Comparison of ENCODE assay signal across 22 cellular contexts in genomic region chr2:29209551-29209950, GRCh38.
A peak's percentile ranks its signal among the peaks of the same experiment; 100 is the strongest.
DNase-seq lines count a peak whose midpoint lies in the region; ATAC-seq and TF ChIP-seq lines count a peak whose summit lies in the region.
"Had no signal": no experiment of that assay in that cellular context is flagged by ENCODE, and none has a peak within 500 bp of the region (broad histone marks: within the 10 kb centered on the region; RNA-seq: fewer than 3 reads in every experiment).

No MANE protein-coding gene starts in this region.

- intact Hi-C loops in posterior vena cava (cut with DNase I): no loop called here

- WGBS in endodermal cell (ENCODE audit: insufficient coverage in 1 of 2, insufficient read length in 1 of 2), 2 experiments: 96 to 99% methylated on average over 3 to 4 of the region's 5 CpGs

- no peaks in the 10 kb centered on the region for H3K27me3 ChIP-seq in endodermal cell (ENCODE audit: control insufficient read depth, insufficient read depth, low read length, poor library complexity, severe bottlenecking)

- H3K4me1 ChIP-seq in endodermal cell (ENCODE audit: control insufficient read depth, insufficient read depth, low read length): no peaks in the 10 kb centered on the region
- H3K4me1 ChIP-seq: A549 had no signal

- peaks cover 35% of the 10 kb centered on the region for H3K27me3 Mint-ChIP-seq in endodermal cell (ENCODE audit: insufficient read depth)
- H3K27me3 Mint-ChIP-seq: CD4-positive, alpha-beta memory T cell had no signal

- no peaks in the 10 kb centered on the region for H3K36me3 Mint-ChIP-seq in endodermal cell (ENCODE audit: low read depth)

- no peaks in the 10 kb centered on the region for H3K9me3 ChIP-seq in endodermal cell (ENCODE audit: control insufficient read depth, low read length)
- H3K9me3 ChIP-seq: A549 had no signal

- no peak overlapping the region for H3K27ac ChIP-seq in endodermal cell (ENCODE audit: low read depth, low read length)
- H3K27ac ChIP-seq: 22Rv1, A549, C4-2B had no signal

- no peak for ATAC-seq in esophagus mucosa
- ATAC-seq: A549, GM12878, HCT116 had no signal

- H3K9me3 Mint-ChIP-seq in endodermal cell: no peaks in the 10 kb centered on the region
- H3K9me3 Mint-ChIP-seq: HFFc6 had no signal

- peaks cover 11% of the 10 kb centered on the region for H3K4me1 Mint-ChIP-seq in endodermal cell

- H3K27ac Mint-ChIP-seq in endodermal cell: no peak overlapping the region
- H3K27ac Mint-ChIP-seq: CD4-positive, alpha-beta memory T cell; HFFc6 had no signal

- no peaks in the 10 kb centered on the region for H3K36me3 ChIP-seq in endodermal cell (ENCODE audit: control insufficient read depth, insufficient read depth, low read length)

- H3K4me3 ChIP-seq in endodermal cell (ENCODE audit: low read length): no peak overlapping the region
- H3K4me3 ChIP-seq: A549, GM12878 had no signal

- H3K4me3 Mint-ChIP-seq in endodermal cell: no peak overlapping the region
- H3K4me3 Mint-ChIP-seq: CD4-positive, alpha-beta memory T cell; HFFc6 had no signal

- peak; percentile 13 for DNase-seq in activated CD8-positive, alpha-beta memory T cell treated with anti-CD3 and anti-CD28 coated beads for 24 hours
- DNase-seq in activated CD8-positive, alpha-beta memory T cell treated with anti-CD3 and anti-CD28 coated beads, Interleukin-2, amount 50 U/mL, for 4 hours: no peak
- DNase-seq in endodermal cell (peak; percentile 13), posterior vena cava (ENCODE audit: low spot score) (peak; percentile 18), NCI-H69 (lab: John Stamatoyannopoulos, UW) (no peak), COLO829 (ENCODE audit: low spot score) (no peak)
- DNase-seq: AML-193; CD4-positive, alpha-beta memory T cell; DMS 273 treated with DMSO at 0.1 percent for 48 hours; DMS53; DND-41; EL; GOT3; H7; HFFc6; IMR-90 had no signal

- no peak for TF ChIP-seq CTCF in endodermal cell (conservative IDR thresholded peaks at IDR 0.05)

- no peak overlapping the region for H3K9ac ChIP-seq in endodermal cell (ENCODE audit: extremely low read depth, low read length, poor library complexity, severe bottlenecking)

Comparison
In these comparisons a context has a peak if more than half of its experiments do, and no peak if none do; other contexts are left out.
1. DNase-seq: peak in activated CD8-positive, alpha-beta memory T cell treated with anti-CD3 and anti-CD28 coated beads for 24 hours (single experiment), endodermal cell (single experiment) and posterior vena cava (single experiment); none in activated CD8-positive, alpha-beta memory T cell treated with anti-CD3 and anti-CD28 coated beads, Interleukin-2, amount 50 U/mL, for 4 hours (single experiment), NCI-H69 (single experiment) and COLO829 (single experiment).